16 cellular contexts compared by ENCODE assay signal in the genomic region with DNA sequence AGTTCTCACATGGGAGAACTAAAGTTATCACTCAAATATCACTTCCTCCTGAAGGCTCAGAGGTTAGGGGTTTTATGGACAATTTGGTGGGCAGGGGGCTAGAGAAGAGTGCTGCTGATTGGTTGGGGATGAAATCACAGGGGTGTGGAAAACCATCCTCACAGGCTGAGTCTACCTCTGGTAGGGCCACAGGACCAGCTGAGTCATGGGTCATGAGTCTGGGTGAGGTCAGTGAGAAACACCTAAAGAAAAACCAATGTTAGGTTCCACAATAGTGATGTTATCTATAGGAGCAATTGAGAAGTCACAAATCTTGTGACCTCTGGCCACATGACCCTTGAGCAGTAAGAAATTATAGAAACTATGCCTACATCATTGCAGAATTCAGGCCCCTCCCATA.
DNase-seq lines count a peak whose midpoint lies in the region; ATAC-seq and TF ChIP-seq lines count a peak whose summit lies in the region.
"Had no signal": no experiment of that assay in that cellular context is flagged by ENCODE, and none has a peak within 500 bp of the region (broad histone marks: within the 10 kb centered on the region; RNA-seq: fewer than 3 reads in every experiment).

No MANE protein-coding gene starts in this region.

- CTCF ChIA-PET in activated CD8-positive, alpha-beta T cell treated with anti-CD3 and anti-CD28 coated beads for 36 hours (lab: Charles Lee): no interaction called here

- peaks cover 21% of the 10 kb centered on the region for H3K4me1 Mint-ChIP-seq in stimulated activated naive CD8-positive, alpha-beta T cell treated with anti-CD3 and anti-CD28 coated beads, Interleukin-15, amount 100 ng/mL, for 72 hours
- peaks cover 11% of the 10 kb centered on the region for H3K4me1 Mint-ChIP-seq in activated CD8-positive, alpha-beta T cell treated with anti-CD3 and anti-CD28 coated beads for 36 hours (ENCODE audit: low read depth)

- DNase-seq in stimulated activated naive CD8-positive, alpha-beta T cell treated with anti-CD3 and anti-CD28 coated beads, Interleukin-15, Interleukin-2, amounts not matched to agents 100 U/mL and 50 U/mL, for 24 hours: no peak
- DNase-seq in stimulated activated naive CD8-positive, alpha-beta T cell treated with anti-CD3 and anti-CD28 coated beads, Interleukin-15, amount 100 ng/mL, for 72 hours: no peak
- peak; percentile 17 for DNase-seq in activated CD8-positive, alpha-beta T cell treated with anti-CD3 and anti-CD28 coated beads for 36 hours
- DNase-seq in kidney tubule cell (ENCODE audit: low spot score) (peak; percentile 9), AG08396 (ENCODE audit: low spot score) (no peak), superior temporal gyrus (ENCODE audit: extremely low spot score) (no peak)
- DNase-seq in activated T-cell treated with anti-CD3 and anti-CD28 coated beads, Interleukin-2, amount 50 U/mL, for 48 hours: no peak
- DNase-seq: Caco-2, DMS153, MM.1S, NCI-H1105, NCI-H1694, NCI-H510A treated with DMSO at 0.1 percent for 48 hours, SHP77 treated with DMSO at 0.1 percent for 48 hours had no signal

- H3K27me3 Mint-ChIP-seq in stimulated activated naive CD8-positive, alpha-beta T cell treated with anti-CD3 and anti-CD28 coated beads, Interleukin-15, amount 100 ng/mL, for 72 hours: no peaks in the 10 kb centered on the region
- H3K27me3 Mint-ChIP-seq in activated CD8-positive, alpha-beta T cell treated with anti-CD3 and anti-CD28 coated beads for 36 hours: no peaks in the 10 kb centered on the region

- peak overlapping the region in 1 of 2 donors; percentile 11 for H3K27ac Mint-ChIP-seq in stimulated activated naive CD8-positive, alpha-beta T cell treated with anti-CD3 and anti-CD28 coated beads, Interleukin-15, amount 100 ng/mL, for 72 hours
- no peak overlapping the region for H3K27ac Mint-ChIP-seq in activated CD8-positive, alpha-beta T cell treated with anti-CD3 and anti-CD28 coated beads for 36 hours

- H3K36me3 Mint-ChIP-seq in activated CD8-positive, alpha-beta T cell treated with anti-CD3 and anti-CD28 coated beads for 36 hours (ENCODE audit: low read depth): no peaks in the 10 kb centered on the region
- H3K36me3 Mint-ChIP-seq: CD14-positive monocyte had no signal

- peak; percentile 49 for ATAC-seq in stimulated activated naive CD8-positive, alpha-beta T cell treated with anti-CD3 and anti-CD28 coated beads, Interleukin-15, Interleukin-2, amounts not matched to agents 100 U/mL and 50 U/mL, for 24 hours
- ATAC-seq in stimulated activated naive CD8-positive, alpha-beta T cell treated with anti-CD3 and anti-CD28 coated beads, Interleukin-15, amount 100 ng/mL, for 72 hours: no peak
- ATAC-seq in activated CD8-positive, alpha-beta T cell treated with anti-CD3 and anti-CD28 coated beads for 36 hours: peak; percentile 30
- ATAC-seq: HepG2 had no signal

- no peak for TF ChIP-seq CTCF in activated CD8-positive, alpha-beta T cell treated with anti-CD3 and anti-CD28 coated beads for 36 hours (IDR thresholded peaks at IDR 0.05)

- POLR2A ChIA-PET in activated CD8-positive, alpha-beta T cell treated with anti-CD3 and anti-CD28 coated beads for 36 hours (lab: Charles Lee): no interaction called here

- no peaks in the 10 kb centered on the region for H3K9me3 Mint-ChIP-seq in stimulated activated naive CD8-positive, alpha-beta T cell treated with anti-CD3 and anti-CD28 coated beads, Interleukin-15, amount 100 ng/mL, for 72 hours
- H3K9me3 Mint-ChIP-seq in activated CD8-positive, alpha-beta T cell treated with anti-CD3 and anti-CD28 coated beads for 36 hours: no peaks in the 10 kb centered on the region

- intact Hi-C loops in activated CD8-positive, alpha-beta T cell treated with anti-CD3 and anti-CD28 coated beads for 36 hours (cut with micrococcal nuclease): no loop called here

- no peak overlapping the region for H3K4me3 Mint-ChIP-seq in stimulated activated naive CD8-positive, alpha-beta T cell treated with anti-CD3 and anti-CD28 coated beads, Interleukin-15, amount 100 ng/mL, for 72 hours
- H3K4me3 Mint-ChIP-seq in activated CD8-positive, alpha-beta T cell treated with anti-CD3 and anti-CD28 coated beads for 36 hours: no peak overlapping the region
- H3K4me3 Mint-ChIP-seq: CD14-positive monocyte had no signal

Comparison
In these comparisons a context has a peak if more than half of its experiments do, and no peak if none do; other contexts are left out.
1. DNase-seq: peak in activated CD8-positive, alpha-beta T cell treated with anti-CD3 and anti-CD28 coated beads for 36 hours (single experiment) and kidney tubule cell (single experiment); none in stimulated activated naive CD8-positive, alpha-beta T cell treated with anti-CD3 and anti-CD28 coated beads, Interleukin-15, Interleukin-2, amounts not matched to agents 100 U/mL and 50 U/mL, for 24 hours (single experiment), stimulated activated naive CD8-positive, alpha-beta T cell treated with anti-CD3 and anti-CD28 coated beads, Interleukin-15, amount 100 ng/mL, for 72 hours (0 of 2), AG08396 (single experiment), activated T-cell treated with anti-CD3 and anti-CD28 coated beads, Interleukin-2, amount 50 U/mL, for 48 hours (0 of 2) and superior temporal gyrus (single experiment).